Comparison of ENCODE assay signal across 8 cellular contexts in genomic region chr3:184371570-184372018, GRCh38. TPM values are rescaled to one million over a fixed set of nuclear protein-coding genes. Genes with fewer than 3 reads are reported as not detected.
DNase-seq lines count a peak whose midpoint lies in the region; ATAC-seq and TF ChIP-seq lines count a peak whose summit lies in the region.

No MANE protein-coding gene starts in this region.

- DNase-seq in AG09319 (ENCODE audit: extremely low read depth, low read depth) (peak; percentile 76), HS-5 (ENCODE audit: low read depth) (peak; percentile 73), NCI-H748 treated with DMSO at 0.1 percent for 48 hours (lab: John Stamatoyannopoulos, UW) (peak; percentile 58), memory B cell (ENCODE audit: low spot score in 2 of 2) (peak in 1 of 2 donors; percentile 38)
- DNase-seq in activated CD4-positive, alpha-beta memory T cell treated with anti-CD3 and anti-CD28 coated beads for 36 hours = peak; percentile 76
- peak; percentile 22 for DNase-seq in effector CD8-positive, alpha-beta T cell (lab: John Stamatoyannopoulos, UW)
- DNase-seq in stimulated activated effector memory CD8-positive, alpha-beta T cell treated with anti-CD3 and anti-CD28 coated beads, Interleukin-12 subunit alpha, Interleukin-12 subunit beta, amount 100 ng/mL, for 72 hours (ENCODE audit: low spot score in 2 of 2) = peak in 1 of 2 donors; percentile 65

- H3K4me1 Mint-ChIP-seq in activated CD4-positive, alpha-beta memory T cell treated with anti-CD3 and anti-CD28 coated beads for 36 hours (ENCODE audit: low read depth) = peaks cover 15% of the 10 kb centered on the region
- no peaks in the 10 kb centered on the region for H3K4me1 Mint-ChIP-seq in memory B cell
- H3K4me1 Mint-ChIP-seq in stimulated activated effector memory CD8-positive, alpha-beta T cell treated with anti-CD3 and anti-CD28 coated beads, Interleukin-12 subunit alpha, Interleukin-12 subunit beta, amount 100 ng/mL, for 72 hours = peaks cover 18% of the 10 kb centered on the region

- intact Hi-C loops in activated CD4-positive, alpha-beta memory T cell treated with anti-CD3 and anti-CD28 coated beads for 36 hours (cut with micrococcal nuclease) = loop anchor here (1.0 to 5.0 kb wide), 3 partner anchors 46 to 170 kb away; no protein-coding TSS in a partner anchor

- peak; percentile 98 for TF ChIP-seq CTCF in AG09319 (IDR thresholded peaks at IDR 0.05; ENCODE audit: low read depth, low read length)

- H3K9me3 Mint-ChIP-seq in activated CD4-positive, alpha-beta memory T cell treated with anti-CD3 and anti-CD28 coated beads for 36 hours = no peaks in the 10 kb centered on the region
- no peaks in the 10 kb centered on the region for H3K9me3 Mint-ChIP-seq in memory B cell
- no peaks in the 10 kb centered on the region for H3K9me3 Mint-ChIP-seq in stimulated activated effector memory CD8-positive, alpha-beta T cell treated with anti-CD3 and anti-CD28 coated beads, Interleukin-12 subunit alpha, Interleukin-12 subunit beta, amount 100 ng/mL, for 72 hours

- ATAC-seq in GM18909 (IDR thresholded peaks at IDR 0.05; ENCODE audit: poor library complexity, unreplicated experiment) (peak; percentile 84), memory B cell (ENCODE audit: low read depth) (peak; percentile 85)
- peak; percentile 89 for ATAC-seq in stimulated activated effector memory CD8-positive, alpha-beta T cell treated with anti-CD3 and anti-CD28 coated beads, Interleukin-12 subunit alpha, Interleukin-12 subunit beta, amount 100 ng/mL, for 72 hours

- H3K27ac Mint-ChIP-seq in activated CD4-positive, alpha-beta memory T cell treated with anti-CD3 and anti-CD28 coated beads for 36 hours = no peak overlapping the region
- H3K27ac Mint-ChIP-seq in memory B cell = no peak overlapping the region
- H3K27ac Mint-ChIP-seq in stimulated activated effector memory CD8-positive, alpha-beta T cell treated with anti-CD3 and anti-CD28 coated beads, Interleukin-12 subunit alpha, Interleukin-12 subunit beta, amount 100 ng/mL, for 72 hours = no peak overlapping the region

- no peak overlapping the region for H3K4me3 Mint-ChIP-seq in activated CD4-positive, alpha-beta memory T cell treated with anti-CD3 and anti-CD28 coated beads for 36 hours
- no peak overlapping the region for H3K4me3 Mint-ChIP-seq in memory B cell
- H3K4me3 Mint-ChIP-seq in stimulated activated effector memory CD8-positive, alpha-beta T cell treated with anti-CD3 and anti-CD28 coated beads, Interleukin-12 subunit alpha, Interleukin-12 subunit beta, amount 100 ng/mL, for 72 hours = no peak overlapping the region

- CTCF ChIA-PET in activated CD4-positive, alpha-beta memory T cell treated with anti-CD3 and anti-CD28 coated beads for 36 hours (lab: Charles Lee) = interaction anchor here (0.6 to 4.2 kb wide), 37 partner anchors 8 to 407 kb away, joined by 3 to 89 read pairs (median 4); partner anchors contain the start of genes CHRD, CLCN2, FAM131A and POLR2H

- POLR2A ChIA-PET in activated CD4-positive, alpha-beta memory T cell treated with anti-CD3 and anti-CD28 coated beads for 36 hours (lab: Charles Lee) = interaction anchor here (1.6 kb wide), 1 partner anchor 142 kb away, joined by 4 read pairs; no protein-coding TSS in a partner anchor

- peaks cover 26% of the 10 kb centered on the region for H3K36me3 Mint-ChIP-seq in activated CD4-positive, alpha-beta memory T cell treated with anti-CD3 and anti-CD28 coated beads for 36 hours
- peaks cover 12% of the 10 kb centered on the region for H3K36me3 Mint-ChIP-seq in memory B cell
- H3K36me3 Mint-ChIP-seq in stimulated activated effector memory CD8-positive, alpha-beta T cell treated with anti-CD3 and anti-CD28 coated beads, Interleukin-12 subunit alpha, Interleukin-12 subunit beta, amount 100 ng/mL, for 72 hours = peaks cover 42% of the 10 kb centered on the region

- H3K27me3 Mint-ChIP-seq in activated CD4-positive, alpha-beta memory T cell treated with anti-CD3 and anti-CD28 coated beads for 36 hours = peaks cover 4% of the 10 kb centered on the region
- peaks cover 6% of the 10 kb centered on the region for H3K27me3 Mint-ChIP-seq in memory B cell

RNA-seq across cellular contexts. Expression of gene THPO, which starts 6.4 kb away (rescaled TPM):
- total RNA-seq in activated CD4-positive, alpha-beta memory T cell treated with anti-CD3 and anti-CD28 coated beads for 36 hours = not detected

RNA-seq across cellular contexts. Expression of gene CHRD, which starts 8.3 kb away (rescaled TPM):
- total RNA-seq in activated CD4-positive, alpha-beta memory T cell treated with anti-CD3 and anti-CD28 coated beads for 36 hours = under 1 TPM in 1 of 2 experiments, not detected in 1; 0.21 TPM

RNA-seq across cellular contexts. Expression of gene POLR2H, which starts 10.1 kb away (rescaled TPM):
- 100 to 1,000 TPM in 1 of 2 experiments, 10 to 100 TPM in 1; 100.0 to 103 TPM for total RNA-seq in activated CD4-positive, alpha-beta memory T cell treated with anti-CD3 and anti-CD28 coated beads for 36 hours

RNA-seq across cellular contexts. Expression of gene CLCN2, which starts 10.2 kb away (rescaled TPM):
- 1 to 10 TPM; 3.2 to 3.7 TPM for total RNA-seq in activated CD4-positive, alpha-beta memory T cell treated with anti-CD3 and anti-CD28 coated beads for 36 hours

RNA-seq across cellular contexts. Expression of gene FAM131A, which starts 34.2 kb away (rescaled TPM):
- total RNA-seq in activated CD4-positive, alpha-beta memory T cell treated with anti-CD3 and anti-CD28 coated beads for 36 hours = 1 to 10 TPM; 7.0 to 8.9 TPM
